ENCODE assay signal across 1 cellular context in the genomic region with DNA sequence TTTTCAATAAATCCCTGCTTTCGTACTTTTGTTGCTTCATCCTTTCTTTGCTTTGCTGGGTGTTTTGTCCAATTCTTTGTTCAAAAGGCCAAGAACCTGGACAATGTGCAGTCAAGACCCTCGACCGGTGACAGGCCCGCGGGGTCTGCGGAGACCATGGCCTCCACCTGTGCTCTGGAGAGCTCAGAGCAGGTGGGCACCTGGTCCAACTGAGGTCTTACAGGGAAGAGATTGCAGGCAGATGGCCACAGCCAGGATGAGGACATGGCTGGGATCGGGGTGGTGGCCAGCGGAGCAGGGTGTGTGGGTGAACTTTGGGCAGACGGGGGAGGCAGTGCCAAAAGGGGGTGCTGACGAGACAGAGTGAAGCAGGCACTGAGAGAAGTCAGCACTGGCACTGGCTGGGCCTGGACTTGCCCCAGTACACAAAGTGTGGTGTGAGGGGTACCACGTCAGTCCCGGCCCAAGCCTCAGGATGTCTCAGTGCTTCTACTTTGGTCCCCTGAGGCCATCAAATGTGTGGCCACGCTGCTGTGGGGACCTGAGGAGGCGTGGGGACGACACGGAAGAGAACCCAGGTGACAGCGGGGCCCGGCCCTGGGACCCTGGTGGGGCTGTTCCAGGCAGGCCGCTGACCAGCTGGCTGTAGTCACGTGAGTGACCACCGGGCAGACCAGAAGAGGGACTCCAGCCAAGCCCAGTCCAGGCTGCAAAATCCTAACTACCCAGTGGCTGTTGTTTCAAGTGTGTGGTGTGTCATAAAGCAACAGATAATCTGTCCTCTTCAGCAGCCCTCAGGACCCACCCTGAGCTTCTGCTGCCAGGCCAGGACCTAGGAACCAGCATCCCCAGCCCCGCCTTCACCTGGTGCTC.
TF ChIP-seq lines count a peak whose summit lies in the region.

No MANE protein-coding gene starts in this region.

TF ChIP-seq in GM12878, 131 proteins besides CTCF, POLR2A, EP300 and RAD21:
- no peak for TF ChIP-seq KAT2A (conservative IDR thresholded peaks at IDR 0.05; ENCODE audit: control insufficient read depth, low read depth, low read length)
- no peak for TF ChIP-seq FOXK2 (IDR thresholded peaks at IDR 0.05)
- no peak for TF ChIP-seq RFX5 (IDR thresholded peaks at IDR 0.05; ENCODE audit: low read depth, low read length)
- TF ChIP-seq KDM1A (IDR thresholded peaks at IDR 0.05; ENCODE audit: borderline replicate concordance) = no peak
- TF ChIP-seq ZNF217 (IDR thresholded peaks at IDR 0.05) = no peak
- TF ChIP-seq GATAD2B (conservative IDR thresholded peaks at IDR 0.05; ENCODE audit: low read depth) = no peak
- TF ChIP-seq SMAD1 (IDR thresholded peaks at IDR 0.05; ENCODE audit: low read depth, partially characterized antibody) = no peak
- no peak for TF ChIP-seq ZSCAN29 (IDR thresholded peaks at IDR 0.05)
- no peak for TF ChIP-seq PML (IDR thresholded peaks at IDR 0.05; ENCODE audit: low read length)
- TF ChIP-seq ESRRA (IDR thresholded peaks at IDR 0.05; ENCODE audit: low read length) = no peak
- no peak for TF ChIP-seq MAX (IDR thresholded peaks at IDR 0.05; ENCODE audit: low read depth, low read length)
- no peak for TF ChIP-seq POLR2AphosphoS5 (IDR thresholded peaks at IDR 0.05; ENCODE audit: low read length)
- TF ChIP-seq PAX8 (IDR thresholded peaks at IDR 0.05) = no peak
- TF ChIP-seq ATF3 (IDR thresholded peaks at IDR 0.05; ENCODE audit: borderline replicate concordance, extremely low read depth, low read depth, low read length) = no peak
- no peak for TF ChIP-seq LARP7 (IDR thresholded peaks at IDR 0.05)
- no peak for TF ChIP-seq NFXL1 (IDR thresholded peaks at IDR 0.05; ENCODE audit: borderline replicate concordance)
- no peak for TF ChIP-seq NFYA (IDR thresholded peaks at IDR 0.05; ENCODE audit: borderline replicate concordance, low read depth, low read length)
- TF ChIP-seq, protein P1, sequence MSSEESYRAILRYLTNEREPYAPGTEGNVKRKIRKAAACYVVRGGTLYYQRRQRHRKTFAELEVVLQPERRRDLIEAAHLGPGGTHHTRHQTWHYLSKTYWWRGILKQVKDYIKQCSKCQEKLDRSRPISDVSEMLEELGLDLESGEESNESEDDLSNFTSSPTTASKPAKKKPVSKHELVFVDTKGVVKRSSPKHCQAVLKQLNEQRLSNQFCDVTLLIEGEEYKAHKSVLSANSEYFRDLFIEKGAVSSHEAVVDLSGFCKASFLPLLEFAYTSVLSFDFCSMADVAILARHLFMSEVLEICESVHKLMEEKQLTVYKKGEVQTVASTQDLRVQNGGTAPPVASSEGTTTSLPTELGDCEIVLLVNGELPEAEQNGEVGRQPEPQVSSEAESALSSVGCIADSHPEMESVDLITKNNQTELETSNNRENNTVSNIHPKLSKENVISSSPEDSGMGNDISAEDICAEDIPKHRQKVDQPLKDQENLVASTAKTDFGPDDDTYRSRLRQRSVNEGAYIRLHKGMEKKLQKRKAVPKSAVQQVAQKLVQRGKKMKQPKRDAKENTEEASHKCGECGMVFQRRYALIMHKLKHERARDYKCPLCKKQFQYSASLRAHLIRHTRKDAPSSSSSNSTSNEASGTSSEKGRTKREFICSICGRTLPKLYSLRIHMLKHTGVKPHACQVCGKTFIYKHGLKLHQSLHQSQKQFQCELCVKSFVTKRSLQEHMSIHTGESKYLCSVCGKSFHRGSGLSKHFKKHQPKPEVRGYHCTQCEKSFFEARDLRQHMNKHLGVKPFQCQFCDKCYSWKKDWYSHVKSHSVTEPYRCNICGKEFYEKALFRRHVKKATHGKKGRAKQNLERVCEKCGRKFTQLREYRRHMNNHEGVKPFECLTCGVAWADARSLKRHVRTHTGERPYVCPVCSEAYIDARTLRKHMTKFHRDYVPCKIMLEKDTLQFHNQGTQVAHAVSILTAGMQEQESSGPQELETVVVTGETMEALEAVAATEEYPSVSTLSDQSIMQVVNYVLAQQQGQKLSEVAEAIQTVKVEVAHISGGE (CRISPR knock-in tag; IDR thresholded peaks at IDR 0.05) = no peak
- TF ChIP-seq NFIC (IDR thresholded peaks at IDR 0.05; ENCODE audit: low read depth, low read length) = no peak
